30 cellular contexts compared by ENCODE assay signal in genomic region chr16:25097304-25097988, GRCh38. TPM values are rescaled to one million over a fixed set of nuclear protein-coding genes. Genes with fewer than 3 reads are reported as not detected.
A peak's percentile ranks its signal among the peaks of the same experiment; 100 is the strongest.
DNase-seq lines count a peak whose midpoint lies in the region; ATAC-seq and TF ChIP-seq lines count a peak whose summit lies in the region.
"Had no signal": no experiment of that assay in that cellular context is flagged by ENCODE, and none has a peak within 500 bp of the region (broad histone marks: within the 10 kb centered on the region; RNA-seq: fewer than 3 reads in every experiment).

No MANE protein-coding gene starts in this region.

- intact Hi-C loops in Right ventricle myocardium inferior (cut with DNase I) = no loop called here

- no peaks in the 10 kb centered on the region for H3K9me3 ChIP-seq in HEK293 (ENCODE audit: control insufficient read depth, insufficient read depth, low read depth, low read length)
- H3K9me3 ChIP-seq: breast epithelium, esophagus muscularis mucosa, thoracic aorta, uterus had no signal

- TF ChIP-seq CTCF in HEK293 (tag by site-specific recombination; IDR thresholded peaks at IDR 0.05) (no peak), foreskin fibroblast (IDR thresholded peaks at IDR 0.05; ENCODE audit: low read depth, low read length) (no peak)

- POLR2A ChIA-PET in HEK293 (lab: Yijun Ruan, JAX) = interaction anchor here (0.8 to 1.6 kb wide), 3 partner anchors 10 to 234 kb away, joined by 3 to 5 read pairs (median 3); no protein-coding TSS in a partner anchor

- ATAC-seq in Right ventricle myocardium inferior = no peak
- no peak for ATAC-seq in activated naive CD4-positive, alpha-beta T cell treated with anti-CD3 and anti-CD28 coated beads, Interleukin-2, amount 50 U/mL, for 72 hours
- ATAC-seq: activated T-helper 17 cell treated with anti-CD3 and anti-CD28 coated beads, Interleukin-2, amount 50 U/mL, for 72 hours; right cardiac atrium; stimulated activated naive CD8-positive, alpha-beta T cell treated with anti-CD3 and anti-CD28 coated beads, Interleukin-15, Interleukin-2, amounts not matched to agents 100 U/mL and 50 U/mL, for 24 hours had no signal

- CTCF ChIA-PET in HEK293 (lab: Yijun Ruan, JAX) = interaction anchor here (0.7 kb wide), 1 partner anchor 148 kb away, joined by 5 read pairs; no protein-coding TSS in a partner anchor

- no peak overlapping the region for H3K27ac Mint-ChIP-seq in activated naive CD4-positive, alpha-beta T cell treated with anti-CD3 and anti-CD28 coated beads, Interleukin-2, amount 50 U/mL, for 72 hours
- H3K27ac Mint-ChIP-seq: activated naive CD8-positive, alpha-beta T cell treated with anti-CD3 and anti-CD28 coated beads, Interleukin-2, amount 10 ng/mL, durations not matched to agents 7 days and 5 days; activated T-helper 17 cell treated with anti-CD3 and anti-CD28 coated beads, Interleukin-2, amount 50 U/mL, for 72 hours; endodermal cell; T-helper 2 cell treated with Interferon-gamma antibody and Interleukin-4, amounts not matched to agents 5 μg/mL and 100 μg/mL, for 36 hours had no signal

- no peak overlapping the region for H3K4me3 ChIP-seq in HEK293 (ENCODE audit: low read depth, low read length)
- H3K4me3 ChIP-seq in foreskin fibroblast (ENCODE audit: low read depth in 1 of 2, low read length in 2 of 2) = no peak overlapping the region
- H3K4me3 ChIP-seq: breast epithelium, coronary artery, esophagus muscularis mucosa, thoracic aorta, uterus had no signal

- no peak overlapping the region for H3K27ac ChIP-seq in HEK293 (ENCODE audit: extremely low read depth, low read depth, low read length)
- H3K27ac ChIP-seq: breast epithelium, coronary artery, esophagus muscularis mucosa, thoracic aorta, uterus, VCaP had no signal

- peak; percentile 17 for DNase-seq in AG08395 (ENCODE audit: low spot score)
- peak; percentile 79 for DNase-seq in amniotic epithelial cell (ENCODE audit: low read depth)
- DNase-seq in foreskin fibroblast = peak; percentile 23 to 44
- no peak for DNase-seq in Right ventricle myocardium inferior (ENCODE audit: missing footprints)
- DNase-seq in NCI-H1105 (lab: John Stamatoyannopoulos, UW) = no peak
- DNase-seq in activated naive CD4-positive, alpha-beta T cell treated with anti-CD3 and anti-CD28 coated beads, Interleukin-2, amount 50 U/mL, for 72 hours (ENCODE audit: low spot score in 2 of 2) = no peak
- no peak for DNase-seq in hypothalamus (lab: John Stamatoyannopoulos, UW)
- DNase-seq: ACHN; activated CD4-positive, alpha-beta T cell treated with anti-CD3 and anti-CD28 coated beads, Interleukin-2, amount 50 U/mL, for 1 hour; activated CD8-positive, alpha-beta memory T cell treated with anti-CD3 and anti-CD28 coated beads, Interleukin-2, amount 50 U/mL, for 4 hours; activated naive CD8-positive, alpha-beta T cell treated with anti-CD3 and anti-CD28 coated beads, Interleukin-2, amount 10 ng/mL, durations not matched to agents 7 days and 5 days; DMS 273 treated with DMSO at 0.1 percent for 48 hours; endodermal cell; Karpas-422; mammary epithelial cell; NCI-H1105 treated with DMSO at 0.1 percent for 48 hours; NCI-H2081; NCI-H345; right cardiac atrium; stimulated activated naive CD8-positive, alpha-beta T cell treated with anti-CD3 and anti-CD28 coated beads, Interleukin-15, Interleukin-2, amounts not matched to agents 100 U/mL and 50 U/mL, for 24 hours; uterus had no signal

- no peaks in the 10 kb centered on the region for H3K4me1 ChIP-seq in HEK293 (ENCODE audit: control insufficient read depth, insufficient read depth, low read length)
- H3K4me1 ChIP-seq: breast epithelium, esophagus muscularis mucosa, uterus had no signal

- H3K36me3 Mint-ChIP-seq in activated naive CD4-positive, alpha-beta T cell treated with anti-CD3 and anti-CD28 coated beads, Interleukin-2, amount 50 U/mL, for 72 hours = peaks cover 0 to 4% of the 10 kb centered on the region in 2 donors

- H3K9me3 Mint-ChIP-seq in activated naive CD4-positive, alpha-beta T cell treated with anti-CD3 and anti-CD28 coated beads, Interleukin-2, amount 50 U/mL, for 72 hours = no peaks in the 10 kb centered on the region
- H3K9me3 Mint-ChIP-seq: activated naive CD8-positive, alpha-beta T cell treated with anti-CD3 and anti-CD28 coated beads, Interleukin-2, amount 10 ng/mL, durations not matched to agents 7 days and 5 days; activated T-helper 17 cell treated with anti-CD3 and anti-CD28 coated beads, Interleukin-2, amount 50 U/mL, for 72 hours; endodermal cell; neural crest cell; T-helper 2 cell treated with Interferon-gamma antibody and Interleukin-4, amounts not matched to agents 5 μg/mL and 100 μg/mL, for 36 hours had no signal

- H3K36me3 ChIP-seq in HEK293 (ENCODE audit: control insufficient read depth in 2 of 2, insufficient read depth in 1 of 2, low read length in 2 of 2) = no peaks in the 10 kb centered on the region
- H3K36me3 ChIP-seq: breast epithelium, esophagus muscularis mucosa, thoracic aorta, uterus had no signal

TF ChIP-seq in HEK293, 187 proteins besides CTCF, POLR2A, EP300 and RAD21:
- no peak for TF ChIP-seq ZSCAN5A (tag by site-specific recombination; IDR thresholded peaks at IDR 0.05)
- 0 out of 2 replicates have a peak, but pooled peaks have one; percentile 9 for TF ChIP-seq ZNF366 (tag by site-specific recombination; conservative IDR thresholded peaks at IDR 0.05)
TF ChIP-seq in HEK293: peak in this region for 1.

RNA-seq across cellular contexts. Expression of gene LCMT1, which starts 14.1 kb away (rescaled TPM):
- total RNA-seq in Right ventricle myocardium inferior = 35.3 TPM
- total RNA-seq in activated naive CD4-positive, alpha-beta T cell treated with anti-CD3 and anti-CD28 coated beads, Interleukin-2, amount 50 U/mL, for 72 hours = 10 to 100 TPM; 38.9 to 46.5 TPM

Comparison
In these comparisons a context has a peak if more than half of its experiments do, and no peak if none do; other contexts are left out.
1. DNase-seq: peak in AG08395 (single experiment), amniotic epithelial cell (single experiment) and foreskin fibroblast (2 of 2); none in Right ventricle myocardium inferior (single experiment), NCI-H1105 (single experiment), activated naive CD4-positive, alpha-beta T cell treated with anti-CD3 and anti-CD28 coated beads, Interleukin-2, amount 50 U/mL, for 72 hours (0 of 2) and hypothalamus (0 of 51).